ENCODE assay signal across 1 cellular context in genomic region chr22:20456722-20457076, GRCh38.
TF ChIP-seq lines count a peak whose summit lies in the region.

No MANE protein-coding gene starts in this region.

TF ChIP-seq in HepG2, 621 proteins besides CTCF, POLR2A, EP300 and RAD21:
- TF ChIP-seq ZNF407 (CRISPR knock-in tag; IDR thresholded peaks at IDR 0.05; ENCODE audit: not compliant biosample characterization) (no peak), NCOA2 (CRISPR knock-in tag; IDR thresholded peaks at IDR 0.05) (no peak), CHD4 (IDR thresholded peaks at IDR 0.05; ENCODE audit: borderline replicate concordance, low read length) (no peak), ZNF746 (CRISPR knock-in tag; IDR thresholded peaks at IDR 0.05) (no peak)
